8 cellular contexts compared by ENCODE assay signal in genomic region chr17:29726721-29727252, GRCh38.
A peak's percentile ranks its signal among the peaks of the same experiment; 100 is the strongest.
DNase-seq lines count a peak whose midpoint lies in the region; ATAC-seq and TF ChIP-seq lines count a peak whose summit lies in the region.

No MANE protein-coding gene starts in this region.

- intact Hi-C loops in lower lobe of right lung (cut with DNase I): no loop called here

- no peaks in the 10 kb centered on the region for H3K27me3 ChIP-seq in CD4-positive, CD25-positive, alpha-beta regulatory T cell (ENCODE audit: control insufficient read depth, insufficient read depth, low read length)
- H3K27me3 ChIP-seq in HUES64 (ENCODE audit: insufficient read depth, low read length): no peaks in the 10 kb centered on the region
- no peaks in the 10 kb centered on the region for H3K27me3 ChIP-seq in lower lobe of right lung (ENCODE audit: low read depth)

- peaks cover 0 to 4% (median 1%) of the 10 kb centered on the region in 7 donors for H3K9me3 Mint-ChIP-seq in CD4-positive, CD25-positive, alpha-beta regulatory T cell
- H3K9me3 Mint-ChIP-seq in activated CD8-positive, alpha-beta T cell treated with anti-CD3 and anti-CD28 coated beads, Interleukin-2, amount 10 ng/mL, durations not matched to agents 7 days and 5 days (ENCODE audit: insufficient read depth): peaks cover 5% of the 10 kb centered on the region

- H3K4me3 ChIP-seq in CD4-positive, CD25-positive, alpha-beta regulatory T cell (ENCODE audit: low read depth, low read length): peak overlapping the region; percentile 16
- H3K4me3 ChIP-seq in HUES64 (ENCODE audit: low read length): no peak overlapping the region
- H3K4me3 ChIP-seq in lower lobe of right lung: no peak overlapping the region

- POLR2A ChIA-PET in activated CD8-positive, alpha-beta T cell treated with anti-CD3 and anti-CD28 coated beads, Interleukin-2, amount 10 ng/mL, durations not matched to agents 7 days and 5 days (lab: Charles Lee): no interaction called here

- H3K36me3 Mint-ChIP-seq in CD4-positive, CD25-positive, alpha-beta regulatory T cell: peaks cover under 1% of the 10 kb centered on the region
- peaks cover 32% of the 10 kb centered on the region for H3K36me3 Mint-ChIP-seq in activated CD8-positive, alpha-beta T cell treated with anti-CD3 and anti-CD28 coated beads, Interleukin-2, amount 10 ng/mL, durations not matched to agents 7 days and 5 days (ENCODE audit: low read depth)

- peaks cover 52 to 82% (median 65%) of the 10 kb centered on the region in 4 donors for H3K4me1 Mint-ChIP-seq in CD4-positive, CD25-positive, alpha-beta regulatory T cell
- H3K4me1 Mint-ChIP-seq in activated CD8-positive, alpha-beta T cell treated with anti-CD3 and anti-CD28 coated beads, Interleukin-2, amount 10 ng/mL, durations not matched to agents 7 days and 5 days (ENCODE audit: low read depth): peaks cover 60% of the 10 kb centered on the region

- peak; percentile 70 to 72 for ATAC-seq in CD4-positive, CD25-positive, alpha-beta regulatory T cell (ENCODE audit: low read depth in 2 of 2)
- ATAC-seq in activated CD8-positive, alpha-beta T cell treated with anti-CD3 and anti-CD28 coated beads, Interleukin-2, amount 10 ng/mL, durations not matched to agents 7 days and 5 days: peak; percentile 40
- ATAC-seq in lower lobe of right lung (peak; percentile 37 to 44), HG03378 (IDR thresholded peaks at IDR 0.05; ENCODE audit: unreplicated experiment) (no peak), GM21360 (IDR thresholded peaks at IDR 0.05; ENCODE audit: unreplicated experiment) (no peak)

- CTCF ChIA-PET in activated CD8-positive, alpha-beta T cell treated with anti-CD3 and anti-CD28 coated beads, Interleukin-2, amount 10 ng/mL, durations not matched to agents 7 days and 5 days (lab: Charles Lee): interaction anchor here (0.8 to 2.3 kb wide), 4 partner anchors 9 to 205 kb away, joined by 3 to 8 read pairs (median 6); no protein-coding TSS in a partner anchor

- TF ChIP-seq CTCF in lower lobe of right lung (IDR thresholded peaks at IDR 0.05): no peak

- H3K4me1 ChIP-seq in CD4-positive, CD25-positive, alpha-beta regulatory T cell (ENCODE audit: control insufficient read depth, insufficient read depth, low read length, poor library complexity, severe bottlenecking): peaks cover 54% of the 10 kb centered on the region
- H3K4me1 ChIP-seq in HUES64 (ENCODE audit: insufficient read depth, low read length) (peaks cover 20% of the 10 kb centered on the region; the same call in 1 of the 2 replicates), lower lobe of right lung (peaks cover 54% of the 10 kb centered on the region)

- peak overlapping the region; percentile 79 to 98 (median 81) for H3K27ac Mint-ChIP-seq in CD4-positive, CD25-positive, alpha-beta regulatory T cell
- peak overlapping the region; percentile 70 for H3K27ac Mint-ChIP-seq in activated CD8-positive, alpha-beta T cell treated with anti-CD3 and anti-CD28 coated beads, Interleukin-2, amount 10 ng/mL, durations not matched to agents 7 days and 5 days

- H3K9ac ChIP-seq in HUES64 (ENCODE audit: low read depth, low read length): no peak overlapping the region

- H3K36me3 ChIP-seq in CD4-positive, CD25-positive, alpha-beta regulatory T cell (ENCODE audit: control insufficient read depth, insufficient read depth, low read length): no peaks in the 10 kb centered on the region
- H3K36me3 ChIP-seq in HUES64 (ENCODE audit: insufficient read depth, low read length): no peaks in the 10 kb centered on the region
- H3K36me3 ChIP-seq in lower lobe of right lung: no peaks in the 10 kb centered on the region

- 45% methylated on average over 2 of the region's 2 CpGs for WGBS in HUES64

- peak overlapping the region; percentile 65 for H3K27ac ChIP-seq in CD4-positive, CD25-positive, alpha-beta regulatory T cell (ENCODE audit: insufficient read depth, low read length, poor library complexity, severe bottlenecking)
- H3K27ac ChIP-seq in HUES64 (ENCODE audit: low read depth, low read length) (peak overlapping the region; percentile 48; the same call in 1 of the 2 replicates), lower lobe of right lung (peak overlapping the region; percentile 48)

- no peaks in the 10 kb centered on the region for H3K27me3 Mint-ChIP-seq in CD4-positive, CD25-positive, alpha-beta regulatory T cell
- no peaks in the 10 kb centered on the region for H3K27me3 Mint-ChIP-seq in activated CD8-positive, alpha-beta T cell treated with anti-CD3 and anti-CD28 coated beads, Interleukin-2, amount 10 ng/mL, durations not matched to agents 7 days and 5 days (ENCODE audit: low read depth)

- peak overlapping the region; percentile 27 to 60 (median 33) for H3K4me3 Mint-ChIP-seq in CD4-positive, CD25-positive, alpha-beta regulatory T cell
- no peak overlapping the region for H3K4me3 Mint-ChIP-seq in activated CD8-positive, alpha-beta T cell treated with anti-CD3 and anti-CD28 coated beads, Interleukin-2, amount 10 ng/mL, durations not matched to agents 7 days and 5 days

- DNase-seq in CD4-positive, CD25-positive, alpha-beta regulatory T cell: peak in 2 of 3 donors; percentile 51 to 66
- DNase-seq in activated CD8-positive, alpha-beta T cell treated with anti-CD3 and anti-CD28 coated beads, Interleukin-2, amount 10 ng/mL, durations not matched to agents 7 days and 5 days: no peak
- DNase-seq in lower lobe of right lung (no peak), HPDE6-E6E7 (ENCODE audit: extremely low spot score) (no peak), Ammon's horn (ENCODE audit: low spot score) (no peak)

- H3K9me3 ChIP-seq in CD4-positive, CD25-positive, alpha-beta regulatory T cell (ENCODE audit: control insufficient read depth in 2 of 2, low read length in 2 of 2): no peaks in the 10 kb centered on the region
- H3K9me3 ChIP-seq in HUES64 (ENCODE audit: insufficient read depth, low read depth, low read length) (no peaks in the 10 kb centered on the region; the same call in 1 of the 2 replicates), lower lobe of right lung (no peaks in the 10 kb centered on the region)

Comparison
In these comparisons a context has a peak if more than half of its experiments do, and no peak if none do; other contexts are left out.
1. ATAC-seq: peak in CD4-positive, CD25-positive, alpha-beta regulatory T cell (2 of 2), activated CD8-positive, alpha-beta T cell treated with anti-CD3 and anti-CD28 coated beads, Interleukin-2, amount 10 ng/mL, durations not matched to agents 7 days and 5 days (single experiment) and lower lobe of right lung (2 of 2); none in HG03378 (single experiment) and GM21360 (single experiment).
2. DNase-seq: peak in CD4-positive, CD25-positive, alpha-beta regulatory T cell (2 of 3); none in activated CD8-positive, alpha-beta T cell treated with anti-CD3 and anti-CD28 coated beads, Interleukin-2, amount 10 ng/mL, durations not matched to agents 7 days and 5 days (single experiment), lower lobe of right lung (single experiment), HPDE6-E6E7 (single experiment) and Ammon's horn (single experiment).
3. Peak in every context shown above with its lines, with median percentiles within 50 percentile points of each other: H3K27ac ChIP-seq.